ENCODE assay signal across 16 cellular contexts in the genomic region with DNA sequence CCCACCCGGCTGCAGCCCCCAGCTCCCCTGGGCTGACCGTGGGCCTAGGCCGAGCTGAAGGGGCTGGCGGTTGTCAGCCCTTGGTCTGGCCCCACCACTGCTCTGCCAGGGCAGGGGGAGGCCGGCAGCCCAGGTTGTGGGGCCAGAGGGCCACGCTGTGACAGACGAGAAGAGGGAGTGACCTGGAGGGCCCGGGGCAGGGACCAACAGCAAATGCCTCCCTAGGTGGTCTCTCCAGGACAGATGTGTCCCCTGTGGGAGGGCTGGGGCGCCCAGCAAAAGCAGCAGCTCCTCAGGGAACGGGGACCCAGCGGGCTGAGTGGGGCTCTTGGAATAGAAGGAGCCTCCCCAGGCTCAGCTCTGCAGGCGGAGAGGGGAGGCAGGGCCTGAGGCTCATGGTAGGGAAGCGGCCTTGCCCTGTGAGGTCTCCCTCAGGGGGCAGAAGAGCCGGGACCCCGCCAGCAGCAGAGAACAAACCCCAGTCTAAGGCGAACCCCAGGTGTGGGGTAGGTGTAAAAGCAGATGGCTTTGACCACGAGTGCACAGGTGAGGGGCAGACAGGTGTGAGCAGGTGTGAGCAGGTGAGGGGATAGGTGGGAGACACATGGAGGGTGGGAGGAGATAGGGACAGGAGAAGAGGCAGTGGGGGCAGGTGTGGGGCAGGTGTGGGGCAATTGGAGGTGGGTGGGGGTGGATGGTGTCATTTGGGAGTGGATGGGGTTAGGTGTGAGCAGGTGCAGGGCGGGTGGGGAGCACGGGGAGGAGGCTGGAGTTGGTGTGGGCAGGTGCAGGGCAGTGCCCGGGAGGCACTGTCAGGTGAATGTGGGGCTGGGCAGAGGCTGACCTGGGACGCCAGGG. TPM values are rescaled to one million over a fixed set of nuclear protein-coding genes. Genes with fewer than 3 reads are reported as not detected.
A peak's percentile ranks its signal among the peaks of the same experiment; 100 is the strongest.
DNase-seq lines count a peak whose midpoint lies in the region; ATAC-seq, FAIRE-seq and TF ChIP-seq lines count a peak whose summit lies in the region.
"Had no signal": no experiment of that assay in that cellular context is flagged by ENCODE, and none has a peak within 500 bp of the region (broad histone marks: within the 10 kb centered on the region; RNA-seq: fewer than 3 reads in every experiment).

No MANE protein-coding gene starts in this region.

- no peak overlapping the region for H3K27ac Mint-ChIP-seq in osteocyte (ENCODE audit: unreplicated experiment)
- H3K27ac Mint-ChIP-seq: T-cell had no signal

- H2BK20ac ChIP-seq in H1 (ENCODE audit: low read length), result no peak overlapping the region

- H3K36me3 Mint-ChIP-seq in osteocyte (ENCODE audit: unreplicated experiment), result peaks cover 4% of the 10 kb centered on the region
- H3K36me3 Mint-ChIP-seq: T-cell had no signal

- TF ChIP-seq RAD21 in H1 (IDR thresholded peaks at IDR 0.05 in 1 of 2, conservative IDR thresholded peaks at IDR 0.05 in 1 of 2; ENCODE audit: low read depth in 2 of 2, low read length in 2 of 2), result no peak

- H3K27ac ChIP-seq in DND-41 (ENCODE audit: low read length) (peak overlapping the region; percentile 35; the same call in 1 of the 2 replicates), H1 (ENCODE audit: low read depth, low read length) (no peak overlapping the region)

- H4K20me1 ChIP-seq in DND-41 (ENCODE audit: insufficient read depth, low read length), result no peaks in the 10 kb centered on the region
- peaks cover 2% of the 10 kb centered on the region in 2 experiments for H4K20me1 ChIP-seq in H1 (replicated peaks in 1 of 2; ENCODE audit: control insufficient read depth in 1 of 2, insufficient read depth in 2 of 2, low read length in 2 of 2)

- no peak overlapping the region for H3K14ac ChIP-seq in H1 (ENCODE audit: insufficient read length)

- no peak overlapping the region for H4K91ac ChIP-seq in H1 (replicated peaks; ENCODE audit: insufficient read length, low read length)

- H3K4me2 ChIP-seq in DND-41 (ENCODE audit: insufficient read depth, low read length) (no peak overlapping the region), H1 (ENCODE audit: insufficient read depth in 1 of 2, low read depth in 2 of 2, low read length in 2 of 2) (no peak overlapping the region)

- H2BK15ac ChIP-seq in H1 (ENCODE audit: low read length), result no peak overlapping the region

- H3K4me1 ChIP-seq in DND-41 (ENCODE audit: insufficient read depth, low read length) (peaks cover 37% of the 10 kb centered on the region), H1 (replicated peaks in 1 of 4; ENCODE audit: control insufficient read depth in 3 of 4, insufficient read depth in 4 of 4, low read length in 3 of 4) (no peaks in the 10 kb centered on the region)

- 82% methylated on average over 20 of the region's 21 CpGs; no CpG with 5 or more reads in 1 of the 2 experiments for WGBS in H1 (ENCODE audit: extremely low coverage in 1 of 2, insufficient coverage in 1 of 2, insufficient read length in 1 of 2, insufficient replicate concordance in 2 of 2, low coverage in 1 of 2, low lambda C conversion rate in 2 of 2, missing lambda C conversion rate in 1 of 2), 2 experiments

- H3K4me3 ChIP-seq in DND-41 (ENCODE audit: low read depth in 1 of 2, low read length in 2 of 2), result no peak overlapping the region
- no peak overlapping the region for H3K4me3 ChIP-seq in H1 (ENCODE audit: extremely low read depth in 1 of 4, insufficient read depth in 2 of 4, low read depth in 3 of 4, low read length in 4 of 4)
- H3K4me3 ChIP-seq: gastroesophageal sphincter had no signal

- no peaks in the 10 kb centered on the region for H3K23me2 ChIP-seq in H1 (ENCODE audit: low read depth, low read length)

- H3K18ac ChIP-seq in H1 (ENCODE audit: extremely low read depth, low read length), result no peak overlapping the region

- no peak overlapping the region for H2BK5ac ChIP-seq in H1 (ENCODE audit: low read depth, low read length)

- peaks cover 14% of the 10 kb centered on the region for H3K36me3 ChIP-seq in DND-41 (ENCODE audit: insufficient read depth, low read length)
- peaks cover 0 to 3% (median 1%) of the 10 kb centered on the region in 4 experiments; a peak in 2 of 8 replicates for H3K36me3 ChIP-seq in H1 (ENCODE audit: control insufficient read depth in 2 of 4, insufficient read depth in 4 of 4, low read length in 3 of 4)

- no peaks in the 10 kb centered on the region for H3K79me2 ChIP-seq in DND-41 (ENCODE audit: insufficient read depth, low read length)
- H3K79me2 ChIP-seq in H1 (ENCODE audit: control insufficient read depth in 1 of 2, insufficient read depth in 2 of 2, low read length in 2 of 2), result no peaks in the 10 kb centered on the region

- H3K56ac ChIP-seq in H1 (replicated peaks; ENCODE audit: insufficient read length, low read depth, low read length), result no peak overlapping the region

- no peak for TF ChIP-seq CTCF in DND-41 (IDR thresholded peaks at IDR 0.05; ENCODE audit: borderline replicate concordance, extremely low read depth, low read length, poor library complexity, severe bottlenecking)
- TF ChIP-seq CTCF in H1 (IDR thresholded peaks at IDR 0.05; ENCODE audit: control extremely low read depth in 1 of 3, insufficient read depth in 1 of 3, low read depth in 1 of 3, low read length in 3 of 3), result no peak
- TF ChIP-seq CTCF in osteocyte (IDR thresholded peaks at IDR 0.05), result no peak

- no peak for TF ChIP-seq EP300 in H1 (IDR thresholded peaks at IDR 0.05; ENCODE audit: borderline replicate concordance in 1 of 2, low read depth in 2 of 2, low read length in 2 of 2)

- H3K9ac ChIP-seq in DND-41 (ENCODE audit: low read depth, low read length), result no peak overlapping the region
- H3K9ac ChIP-seq in H1 (replicated peaks in 1 of 4; ENCODE audit: extremely low read depth in 1 of 4, low read depth in 3 of 4, low read length in 3 of 4), result no peak overlapping the region

- H3K9me3 ChIP-seq in DND-41 (ENCODE audit: insufficient read depth, low read length, severe bottlenecking), result no peaks in the 10 kb centered on the region
- no peaks in the 10 kb centered on the region for H3K9me3 ChIP-seq in H1 (ENCODE audit: insufficient read depth in 2 of 2, low read depth in 1 of 2, low read length in 1 of 2)
- H3K9me3 ChIP-seq: gastroesophageal sphincter had no signal

- H3K27me3 Mint-ChIP-seq in osteocyte (ENCODE audit: unreplicated experiment), result no peaks in the 10 kb centered on the region
- H3K27me3 Mint-ChIP-seq: T-cell had no signal

- no peaks in the 10 kb centered on the region for H3K79me1 ChIP-seq in H1 (ENCODE audit: low read depth, low read length)

- peak overlapping the region; percentile 51; the same call in 1 of the 2 replicates for H4K8ac ChIP-seq in H1 (ENCODE audit: extremely low read depth, insufficient read depth, low read length)

- ATAC-seq in DND-41 (ENCODE audit: insufficient read depth, low read depth), result no peak
- ATAC-seq in HG03460 (IDR thresholded peaks at IDR 0.05; ENCODE audit: unreplicated experiment), result no peak
- no peak for ATAC-seq in HG03442 (IDR thresholded peaks at IDR 0.05; ENCODE audit: unreplicated experiment)
- ATAC-seq: gastroesophageal sphincter, T-cell had no signal

- peaks cover 70% of the 10 kb centered on the region for H3K4me1 Mint-ChIP-seq in osteocyte (ENCODE audit: unreplicated experiment)
- H3K4me1 Mint-ChIP-seq: neural crest cell had no signal

- H2AFZ ChIP-seq in DND-41 (ENCODE audit: low read depth, low read length) (no peak overlapping the region), H1 (ENCODE audit: low read length) (no peak overlapping the region)

- CTCF ChIA-PET in H1 (lab: Charles Lee; ENCODE audit: partially characterized antibody), result interaction anchor here (0.5 to 2.0 kb wide), 6 partner anchors 10 to 644 kb away, joined by 3 to 4 read pairs (median 3); no protein-coding TSS in a partner anchor

- no peak overlapping the region for H2AK5ac ChIP-seq in H1 (ENCODE audit: low read depth, low read length)

- FAIRE-seq in H1 (lab: Jason Lieb, UNC), result no peak

- no peaks in the 10 kb centered on the region for H3K27me3 ChIP-seq in DND-41 (ENCODE audit: insufficient read depth, low read length, poor library complexity)
- H3K27me3 ChIP-seq in H1 (replicated peaks in 1 of 4; ENCODE audit: control insufficient read depth in 3 of 4, extremely low read depth in 1 of 4, insufficient read depth in 3 of 4, low read length in 3 of 4), result no peaks in the 10 kb centered on the region
- H3K27me3 ChIP-seq: gastroesophageal sphincter had no signal

- no peak overlapping the region for H2BK120ac ChIP-seq in H1 (replicated peaks; ENCODE audit: low read depth, low read length)

- peak; percentile 26 for DNase-seq in activated CD4-positive, CD25-positive, alpha-beta regulatory T cell treated with anti-CD3 and anti-CD28 coated beads, Interleukin-2, amount 50 U/mL, for 72 hours
- no peak for DNase-seq in activated CD4-positive, CD25-positive, alpha-beta regulatory T cell (lab: John Stamatoyannopoulos, UW)
- no peak for DNase-seq in DND-41
- DNase-seq in H1 (ENCODE audit: low read depth in 1 of 2, low spot score in 2 of 2), result peak in 1 of 2 experiments; percentile 45
- peak; percentile 83 for DNase-seq in osteocyte (ENCODE audit: extremely low spot score, unreplicated experiment)
- no peak for DNase-seq in NCI-H446 (lab: John Stamatoyannopoulos, UW)
- DNase-seq: ACHN; kidney glomerular epithelial cell; NCI-H2029; NK-92 treated with Interleukin-12 subunit alpha and Interleukin-12 subunit beta, amount 100 ng/mL, for 24 hours; stimulated activated CD8-positive, alpha-beta memory T cell treated with anti-CD3 and anti-CD28 coated beads, Interleukin-4, amount 100 ng/mL, for 48 hours had no signal

- no peak overlapping the region for H2BK12ac ChIP-seq in H1 (ENCODE audit: low read depth, low read length)

- no peak overlapping the region for H3K4me3 Mint-ChIP-seq in osteocyte (ENCODE audit: unreplicated experiment)
- H3K4me3 Mint-ChIP-seq: neural crest cell, T-cell had no signal

- POLR2A ChIA-PET in H1 (lab: Charles Lee; ENCODE audit: partially characterized antibody), result no interaction called here

- no peaks in the 10 kb centered on the region for H3K9me3 Mint-ChIP-seq in osteocyte (ENCODE audit: unreplicated experiment)
- H3K9me3 Mint-ChIP-seq: neural crest cell, T-cell had no signal

- no peak overlapping the region for H4K5ac ChIP-seq in H1 (ENCODE audit: insufficient read length, low read depth, low read length)

- no peak overlapping the region for H3K4ac ChIP-seq in H1 (replicated peaks; ENCODE audit: insufficient read length, low read depth, low read length)

- H3K23ac ChIP-seq in H1 (ENCODE audit: insufficient read length), result no peak overlapping the region

- no peak for TF ChIP-seq POLR2A in H1 (IDR thresholded peaks at IDR 0.05; ENCODE audit: control extremely low read depth in 1 of 2, low read depth in 2 of 2, low read length in 2 of 2)

RNA-seq across cellular contexts. Expression of a gene that starts 34.1 kb away (rescaled TPM):
- 2.8 and 3.2 TPM in 2 replicates for total RNA-seq in H1 (2021; fragmentation: NEBNext Ultra II Directional; extraction: Animal tissue kit (Norgen Biotek cat#: 25700))
- polyA plus RNA-seq in H1 (2011; rRNA removed), result 2.8 and 5.2 TPM in 2 replicates
- polyA plus RNA-seq in H1 (2011; cell fraction: cytosol; rRNA removed), result 3.7 TPM
- 16.5 TPM for polyA plus RNA-seq in H1 (2011; cell fraction: nucleus; rRNA removed)
- 1.8 to 3.9 TPM (median 3.1 TPM) in 4 replicates for polyA plus RNA-seq in H1 (2012, experiment 1 of 2)
- 2.1 TPM for polyA plus RNA-seq in H1 (2012, experiment 2 of 2)
- 4.0 TPM for polyA plus RNA-seq in H1 (2013, experiment 1 of 2)
- polyA plus RNA-seq in H1 (2013, experiment 2 of 2), result 3.3 TPM
- polyA minus RNA-seq in H1 (2011; rRNA and poly(A)+ RNA removed), result 0.15 and 0.79 TPM in 2 replicates
- polyA minus RNA-seq in H1 (2011; cell fraction: cytosol; rRNA and poly(A)+ RNA removed), result 4.3 TPM
- 5.1 TPM for polyA minus RNA-seq in H1 (2011; cell fraction: nucleus; rRNA and poly(A)+ RNA removed)
- total RNA-seq in osteocyte, result 149 and 168 TPM in 2 replicates

RNA-seq across cellular contexts. Expression of a gene that starts 42.4 kb away (rescaled TPM):
- total RNA-seq in H1 (2021; fragmentation: NEBNext Ultra II Directional; extraction: Animal tissue kit (Norgen Biotek cat#: 25700)), result 128 and 132 TPM in 2 replicates
- 185 and 308 TPM in 2 replicates for polyA plus RNA-seq in H1 (2011; rRNA removed)
- 211 TPM for polyA plus RNA-seq in H1 (2011; cell fraction: cytosol; rRNA removed)
- polyA plus RNA-seq in H1 (2011; cell fraction: nucleus; rRNA removed), result 631 TPM
- polyA plus RNA-seq in H1 (2012, experiment 1 of 2), result 85.5 to 186 TPM (median 163 TPM) in 4 replicates
- polyA plus RNA-seq in H1 (2012, experiment 2 of 2), result 85.3 TPM
- polyA plus RNA-seq in H1 (2013, experiment 1 of 2), result 72.7 TPM
- 71.3 TPM for polyA plus RNA-seq in H1 (2013, experiment 2 of 2)
- 83.5 and 84.0 TPM in 2 replicates for polyA minus RNA-seq in H1 (2011; rRNA and poly(A)+ RNA removed)
- 128 TPM for polyA minus RNA-seq in H1 (2011; cell fraction: cytosol; rRNA and poly(A)+ RNA removed)
- 95.0 TPM for polyA minus RNA-seq in H1 (2011; cell fraction: nucleus; rRNA and poly(A)+ RNA removed)
- total RNA-seq in osteocyte, result 172 and 176 TPM in 2 replicates

Comparison
In these comparisons a context has a peak if more than half of its experiments do, and no peak if none do; other contexts are left out.
1. DNase-seq: peak in activated CD4-positive, CD25-positive, alpha-beta regulatory T cell treated with anti-CD3 and anti-CD28 coated beads, Interleukin-2, amount 50 U/mL, for 72 hours (single experiment) and osteocyte (single experiment); none in activated CD4-positive, CD25-positive, alpha-beta regulatory T cell (0 of 4), DND-41 (single experiment) and NCI-H446 (0 of 2).
2. RNA of a gene that starts 34.1 kb away (total RNA-seq): 149 to 168 TPM in osteocyte; 2.8 to 3.2 TPM in H1; every median in the first group is over 10 times any median in the second.